ENCODE assay signal across 7 cellular contexts in genomic region chr6:23335894-23336293, GRCh38.
"Had no signal": no experiment of that assay in that cellular context is flagged by ENCODE, and none has a peak within 500 bp of the region (broad histone marks: within the 10 kb centered on the region; RNA-seq: fewer than 3 reads in every experiment).

No MANE protein-coding gene starts in this region.

- H3K36me3 Mint-ChIP-seq: IgD-negative memory B cell had no signal

- H3K4me3 ChIP-seq: K562 had no signal

- DNase-seq: IMR-90, KBM-7, KG1 had no signal

- H3K27ac ChIP-seq: HL-60 had no signal

- ATAC-seq: K562 had no signal

- H3K4me1 Mint-ChIP-seq: IgD-negative memory B cell had no signal

- FAIRE-seq: HTR-8/SVneo, K562 had no signal

- H3K4me3 Mint-ChIP-seq: IgD-negative memory B cell had no signal

- H3K27ac Mint-ChIP-seq: IgD-negative memory B cell had no signal

- H3K27me3 Mint-ChIP-seq: IgD-negative memory B cell had no signal
